In genomic region chr1:224328644-224329043, GRCh38 we compare ENCODE assay signal across 10 cellular contexts. TPM values are rescaled to one million over a fixed set of nuclear protein-coding genes. Genes with fewer than 3 reads are reported as not detected.
A peak's percentile ranks its signal among the peaks of the same experiment; 100 is the strongest.
DNase-seq lines count a peak whose midpoint lies in the region; ATAC-seq, FAIRE-seq and TF ChIP-seq lines count a peak whose summit lies in the region.
"Had no signal": no experiment of that assay in that cellular context is flagged by ENCODE, and none has a peak within 500 bp of the region (broad histone marks: within the 10 kb centered on the region; RNA-seq: fewer than 3 reads in every experiment).

No MANE protein-coding gene starts in this region.

- H3K4me1 ChIP-seq in adipocyte (ENCODE audit: control insufficient read depth, insufficient read depth, low read length) (peaks cover 9% of the 10 kb centered on the region), mesenchymal stem cell (ENCODE audit: control insufficient read depth, insufficient read depth, low read depth, low read length) (peaks cover 5% of the 10 kb centered on the region), kidney (ENCODE audit: control insufficient read depth in 1 of 2, insufficient read depth in 1 of 2, low read depth in 1 of 2, low read length in 2 of 2) (peaks cover 0 to 4% of the 10 kb centered on the region in 2 donors)

- no peak for FAIRE-seq in kidney (lab: Jason Lieb, UNC)

- no peaks in the 10 kb centered on the region; the same call in 1 of the 2 replicates for H3K27me3 Mint-ChIP-seq in HFFc6 (ENCODE audit: insufficient read depth)

- no peak overlapping the region for H4K8ac ChIP-seq in mesenchymal stem cell (ENCODE audit: low read length)

- no peak overlapping the region for H2BK15ac ChIP-seq in mesenchymal stem cell (ENCODE audit: low read depth, poor library complexity, severe bottlenecking)

- no peak overlapping the region for H3K14ac ChIP-seq in mesenchymal stem cell (ENCODE audit: low read length in 2 of 2)

- peak overlapping the region; percentile 96 for H3K4me3 Mint-ChIP-seq in HFFc6

- peaks cover 4% of the 10 kb centered on the region; the same call in 1 of the 2 replicates for H3K36me3 Mint-ChIP-seq in HFFc6 (ENCODE audit: low read depth)

- H2BK5ac ChIP-seq in mesenchymal stem cell (ENCODE audit: low read depth, low read length, poor library complexity, severe bottlenecking): no peak overlapping the region

- H3K9me3 ChIP-seq in AG04450 (ENCODE audit: control insufficient read depth, insufficient read depth, low read length) (no peaks in the 10 kb centered on the region), adipocyte (ENCODE audit: control insufficient read depth, low read length) (no peaks in the 10 kb centered on the region), mesenchymal stem cell (ENCODE audit: control insufficient read depth, low read length) (no peaks in the 10 kb centered on the region), kidney (ENCODE audit: control insufficient read depth in 1 of 2, low read length in 2 of 2) (no peaks in the 10 kb centered on the region)

- intact Hi-C loops in kidney (cut with DNase I): loop anchor here (10.0 kb wide), 1 partner anchor 204 kb away; no protein-coding TSS in a partner anchor

- H3K4ac ChIP-seq in mesenchymal stem cell (ENCODE audit: low read depth in 1 of 2, low read length in 2 of 2): no peak overlapping the region

- H2BK12ac ChIP-seq in mesenchymal stem cell (ENCODE audit: low read length in 2 of 2): no peak overlapping the region

- POLR2A ChIA-PET in AG04450 (lab: Yijun Ruan, JAX): no interaction called here

- no peak for ATAC-seq in omental fat pad (ENCODE audit: low FRiP score)
- no peak for ATAC-seq in GM21825 (IDR thresholded peaks at IDR 0.05; ENCODE audit: unreplicated experiment)

- no peak for TF ChIP-seq CTCF in AG04450 (IDR thresholded peaks at IDR 0.05; ENCODE audit: low read depth, low read length)
- no peak for TF ChIP-seq CTCF in HFFc6 (IDR thresholded peaks at IDR 0.05)
- no peak for TF ChIP-seq CTCF in kidney (IDR thresholded peaks at IDR 0.05; ENCODE audit: borderline replicate concordance, extremely low read depth, insufficient read depth)
- TF ChIP-seq CTCF in omental fat pad (IDR thresholded peaks at IDR 0.05): no peak

- H3K4me3 ChIP-seq in AG04450 (ENCODE audit: low read depth, low read length): peak overlapping the region; percentile 98
- peak overlapping the region; percentile 97 for H3K4me3 ChIP-seq in adipocyte (ENCODE audit: low read length)
- H3K4me3 ChIP-seq in mesenchymal stem cell (ENCODE audit: insufficient read depth in 1 of 2, low read depth in 1 of 2, low read length in 2 of 2): peak overlapping the region in 1 of 2 experiments; percentile 93
- no peak overlapping the region for H3K4me3 ChIP-seq in kidney (ENCODE audit: low read length in 2 of 2)

- H3K23ac ChIP-seq in mesenchymal stem cell (ENCODE audit: low read length in 2 of 2): no peak overlapping the region

- no peak overlapping the region for H4K91ac ChIP-seq in mesenchymal stem cell (ENCODE audit: low read length)

- H2AFZ ChIP-seq in mesenchymal stem cell (ENCODE audit: low read depth, low read length): no peak overlapping the region

- H3K9me3 Mint-ChIP-seq in HFFc6: no peaks in the 10 kb centered on the region

- DNase-seq in AG04450 (ENCODE audit: low read depth, low spot score) (no peak), HFFc6 (no peak), adipocyte (ENCODE audit: low read depth) (no peak), mesenchymal stem cell (no peak), kidney (no peak), middle frontal gyrus (ENCODE audit: extremely low spot score, low spot score) (no peak), omental fat pad (ENCODE audit: low spot score) (no peak)
- DNase-seq: activated CD4-positive, alpha-beta T cell treated with anti-CD3 and anti-CD28 coated beads for 48 hours; NCI-H524 treated with DMSO at 0.1 percent for 48 hours had no signal

- H3K79me1 ChIP-seq in mesenchymal stem cell (replicated peaks; ENCODE audit: low read length, poor library complexity, severe bottlenecking): peaks cover 8% of the 10 kb centered on the region

- H2BK120ac ChIP-seq in mesenchymal stem cell (ENCODE audit: low read depth, low read length): no peak overlapping the region

- H3K9ac ChIP-seq in adipocyte (ENCODE audit: low read length): peak overlapping the region; percentile 97
- H3K9ac ChIP-seq in mesenchymal stem cell (ENCODE audit: low read length): peak overlapping the region; percentile 98
- H3K9ac ChIP-seq in kidney (ENCODE audit: low read length in 2 of 2): no peak overlapping the region

- H3K36me3 ChIP-seq in adipocyte (ENCODE audit: control insufficient read depth, insufficient read depth, low read length, severe bottlenecking): peaks cover 5% of the 10 kb centered on the region
- peaks cover 5 to 18% of the 10 kb centered on the region in 2 experiments for H3K36me3 ChIP-seq in mesenchymal stem cell (ENCODE audit: control insufficient read depth in 1 of 2, insufficient read depth in 2 of 2, low read depth in 1 of 2, low read length in 2 of 2)
- H3K36me3 ChIP-seq in kidney (ENCODE audit: control insufficient read depth in 1 of 2, insufficient read depth in 2 of 2, low read length in 2 of 2): no peaks in the 10 kb centered on the region

- no peaks in the 10 kb centered on the region for H3K27me3 ChIP-seq in AG04450 (ENCODE audit: control insufficient read depth, insufficient read depth, low read length)
- H3K27me3 ChIP-seq in adipocyte (replicated peaks; ENCODE audit: control insufficient read depth, insufficient read depth, low read length): no peaks in the 10 kb centered on the region
- H3K27me3 ChIP-seq in mesenchymal stem cell (ENCODE audit: control insufficient read depth in 1 of 2, insufficient read depth in 1 of 2, low read length in 2 of 2): no peaks in the 10 kb centered on the region

- no peak overlapping the region for H3K18ac ChIP-seq in mesenchymal stem cell (ENCODE audit: low read depth in 1 of 2, low read length in 2 of 2)

- WGBS in mesenchymal stem cell: 94% methylated on average over 3 of the region's 6 CpGs

- H3K27ac ChIP-seq in AG04450 (ENCODE audit: low read depth, low read length) (no peak overlapping the region), mesenchymal stem cell (ENCODE audit: low read length, poor library complexity, severe bottlenecking) (no peak overlapping the region), kidney (ENCODE audit: low read depth in 2 of 2, low read length in 2 of 2) (no peak overlapping the region)

- CTCF ChIA-PET in AG04450 (lab: Charles Lee): interaction anchor here (0.8 to 1.4 kb wide), 2 partner anchors 129 to 212 kb away, joined by 4 read pairs; no protein-coding TSS in a partner anchor

- peak overlapping the region; percentile 44 for H3K27ac Mint-ChIP-seq in HFFc6

- peaks cover 37% of the 10 kb centered on the region for H3K4me1 Mint-ChIP-seq in HFFc6 (ENCODE audit: low read depth)

- H2AK5ac ChIP-seq in mesenchymal stem cell (ENCODE audit: low read length, severe bottlenecking): no peak overlapping the region

- peak overlapping the region; percentile 78 for H3K4me2 ChIP-seq in mesenchymal stem cell (ENCODE audit: low read length, poor library complexity, severe bottlenecking)

RNA-seq across cellular contexts. Expression of gene NVL, which starts 1.3 kb away (rescaled TPM):
- polyA plus RNA-seq in AG04450 (2011; rRNA removed) (14.6 and 18.8 TPM in 2 replicates), kidney (ENCODE audit: insufficient read depth, low read depth, low replicate concordance) (16.3 TPM)
- 12.4 and 21.5 TPM in 2 replicates for polyA minus RNA-seq in AG04450 (2011; rRNA and poly(A)+ RNA removed)
- total RNA-seq in HFFc6 (2021; fragmentation: NEBNext Ultra II Directional; extraction: Animal tissue kit (Norgen Biotek cat#: 25700)): 10 to 100 TPM; 21.4 to 24.4 (median 23.0) TPM
- 20.2 TPM for polyA plus RNA-seq in mesenchymal stem cell (2013, experiment 1 of 2)
- polyA plus RNA-seq in mesenchymal stem cell (2013, experiment 2 of 2): 21.9 TPM
- total RNA-seq in kidney (24.0 TPM), omental fat pad (10 to 100 TPM in 3 of 4 donors, 1 to 10 TPM in 1; 10.0 to 21.9 (median 17.3) TPM)

RNA-seq across cellular contexts. Expression of gene CNIH4, which starts 28.0 kb away (rescaled TPM):
- polyA plus RNA-seq in AG04450 (2011; rRNA removed) (39.8 and 53.7 TPM in 2 replicates), kidney (ENCODE audit: insufficient read depth, low read depth, low replicate concordance) (77.9 TPM)
- 25.1 and 35.6 TPM in 2 replicates for polyA minus RNA-seq in AG04450 (2011; rRNA and poly(A)+ RNA removed)
- total RNA-seq in HFFc6 (2021; fragmentation: NEBNext Ultra II Directional; extraction: Animal tissue kit (Norgen Biotek cat#: 25700)): 10 to 100 TPM; 46.7 to 53.7 (median 51.6) TPM
- 109 TPM for polyA plus RNA-seq in mesenchymal stem cell (2013, experiment 1 of 2)
- polyA plus RNA-seq in mesenchymal stem cell (2013, experiment 2 of 2): 118 TPM
- total RNA-seq in kidney (51.0 TPM), omental fat pad (10 to 100 TPM; 32.2 to 63.8 (median 35.7) TPM)

Comparison
In these comparisons a context has a peak if more than half of its experiments do, and no peak if none do; other contexts are left out.
1. H3K4me3 ChIP-seq: peak in AG04450 (single experiment) and adipocyte (single experiment); none in kidney (0 of 2).
2. H3K9ac ChIP-seq: peak in adipocyte (single experiment) and mesenchymal stem cell (single experiment); none in kidney (0 of 2).